8 cellular contexts compared by ENCODE assay signal in the genomic region with DNA sequence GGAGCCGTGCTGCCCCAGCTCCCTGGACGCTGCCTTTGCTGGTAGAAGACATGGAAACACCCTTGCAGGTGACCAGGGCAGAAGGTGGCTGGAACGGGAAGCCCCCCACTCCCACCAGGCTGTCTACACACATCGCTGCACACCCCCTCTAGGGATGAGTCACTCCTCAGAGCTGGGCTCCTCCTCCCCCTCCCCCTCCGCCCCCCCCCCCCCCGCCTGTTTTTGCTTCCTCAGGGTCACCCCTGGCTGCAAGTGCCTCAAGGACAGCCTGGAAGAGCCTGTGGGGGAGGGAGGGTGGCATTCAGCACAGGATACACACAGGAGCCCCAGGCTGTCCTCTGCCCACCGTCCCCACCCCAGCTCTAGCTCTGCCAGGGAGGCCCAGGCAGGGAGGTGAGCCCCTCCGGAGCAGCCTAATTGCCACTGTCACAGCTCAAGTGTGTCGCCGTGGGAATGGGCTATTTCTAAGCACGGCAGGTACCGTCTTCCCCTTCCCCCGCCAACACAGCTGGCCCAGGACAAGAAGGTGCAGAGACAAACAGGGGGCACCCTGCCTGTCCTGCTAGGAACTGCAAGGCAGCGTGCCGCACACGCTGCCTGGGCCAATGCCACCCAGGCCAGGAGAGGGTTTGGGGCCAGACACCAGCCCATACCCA.
DNase-seq lines count a peak whose midpoint lies in the region; ATAC-seq, FAIRE-seq and TF ChIP-seq lines count a peak whose summit lies in the region.
"Had no signal": no experiment of that assay in that cellular context is flagged by ENCODE, and none has a peak within 500 bp of the region (broad histone marks: within the 10 kb centered on the region; RNA-seq: fewer than 3 reads in every experiment).

No MANE protein-coding gene starts in this region.

- H3K4me3 Mint-ChIP-seq in nephron progenitor cell = peak overlapping the region; percentile 49

- no peaks in the 10 kb centered on the region for H3K36me3 Mint-ChIP-seq in nephron progenitor cell (ENCODE audit: low read depth)

- TF ChIP-seq CTCF in cardiac fibroblast (IDR thresholded peaks at IDR 0.05; ENCODE audit: low read depth, low read length) (peak; percentile 59), nephron progenitor cell (IDR thresholded peaks at IDR 0.05) (peak; percentile 27)

- peak; percentile 32 for DNase-seq in ELR (ENCODE audit: low read depth)
- DNase-seq in KBM-7 = peak; percentile 57
- DNase-seq in cardiac fibroblast (ENCODE audit: low read depth in 2 of 2) = peak in 1 of 2 donors; percentile 16
- no peak for DNase-seq in nephron progenitor cell
- DNase-seq in H54 (ENCODE audit: insufficient read length, low spot score) = no peak
- no peak for DNase-seq in cerebellar cortex (ENCODE audit: low spot score)
- DNase-seq: hippocampal formation had no signal

- TF ChIP-seq POLR2A in H54 (IDR thresholded peaks at IDR 0.05; ENCODE audit: low read depth, low read length) = no peak

- H3K27me3 Mint-ChIP-seq in nephron progenitor cell (ENCODE audit: low read depth, poor library complexity) = peaks cover 23% of the 10 kb centered on the region

- no peak for FAIRE-seq in H54 (lab: Jason Lieb, UNC)

- ATAC-seq in HG03175 (IDR thresholded peaks at IDR 0.05; ENCODE audit: unreplicated experiment) = no peak

- no peak overlapping the region for H3K4me3 ChIP-seq in cardiac fibroblast (replicated peaks in 1 of 2; ENCODE audit: low read depth in 2 of 2, low read length in 2 of 2)

- in situ Hi-C loops in KBM-7 (cut with MboI; ENCODE audit: low pct_unique_long_range_greater_than_20kb, low sequenced_read_pairs) = no loop called here

- no peak overlapping the region for H3K27ac Mint-ChIP-seq in nephron progenitor cell

- H3K4me1 Mint-ChIP-seq in nephron progenitor cell = peaks cover 5% of the 10 kb centered on the region

- H3K9me3 Mint-ChIP-seq in nephron progenitor cell = no peaks in the 10 kb centered on the region

Comparison
In these comparisons a context has a peak if more than half of its experiments do, and no peak if none do; other contexts are left out.
1. DNase-seq: peak in ELR (single experiment) and KBM-7 (single experiment); none in nephron progenitor cell (single experiment), H54 (single experiment) and cerebellar cortex (single experiment).